ENCODE assay signal across 32 cellular contexts in the genomic region with DNA sequence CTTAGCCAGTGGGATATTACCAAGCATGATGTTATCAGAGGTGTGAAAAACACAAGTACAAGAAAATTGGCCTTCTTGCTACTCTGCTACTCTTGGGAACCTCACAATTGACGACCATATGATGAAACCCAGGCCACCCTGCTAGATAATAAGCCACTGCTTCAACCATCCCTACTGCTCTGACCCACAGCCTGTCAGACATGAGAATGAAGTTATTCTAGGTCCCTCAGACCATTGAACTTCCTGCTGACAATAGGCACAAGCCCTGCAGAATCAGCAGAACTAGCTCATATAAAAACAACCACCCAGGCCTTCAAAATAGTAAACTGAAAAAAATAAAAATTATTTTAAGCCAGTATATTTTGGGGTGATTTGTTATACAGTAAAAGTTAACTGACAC.
"Had no signal": no experiment of that assay in that cellular context is flagged by ENCODE, and none has a peak within 500 bp of the region (broad histone marks: within the 10 kb centered on the region; RNA-seq: fewer than 3 reads in every experiment).

No MANE protein-coding gene starts in this region.

- ATAC-seq: PC-3 had no signal

- H3K27ac ChIP-seq: KMS-11, Peyer's patch, SJCRH30 had no signal

- H3K4me3 ChIP-seq: Peyer's patch, SJCRH30 had no signal

- H3K9ac ChIP-seq: KMS-11, SK-N-SH had no signal

- H3K4me1 ChIP-seq: Peyer's patch had no signal

- H3K36me3 ChIP-seq: Peyer's patch, SJCRH30 had no signal

- H3K9me3 ChIP-seq: Peyer's patch, SJCRH30, SK-N-SH had no signal

- H3K4me2 ChIP-seq: KMS-11, SK-N-SH had no signal

- H3K27me3 ChIP-seq: Peyer's patch, SJCRH30 had no signal

- DNase-seq: Karpas-422, KBM-7, NCI-H1048, NCI-H1092 treated with DMSO at 0.1 percent for 48 hours, NCI-H1105 treated with DMSO at 0.1 percent for 48 hours, NCI-H1417, NCI-H1436, NCI-H146, NCI-H1694, NCI-H187, NCI-H1930, NCI-H2029 treated with DMSO at 0.1 percent for 48 hours, NCI-H2081 treated with DMSO at 0.1 percent for 48 hours, NCI-H2107, NCI-H2171, NCI-H226, NCI-H446 treated with DMSO at 0.1 percent for 48 hours, NCI-H510A, NCI-H524, NCI-H526, NCI-H69, NCI-H748 treated with DMSO at 0.1 percent for 48 hours, NCI-H82, PC-3, Peyer's patch, Right ventricle myocardium superior, RPMI8226, SHP77 treated with DMSO at 0.1 percent for 48 hours, SJCRH30, SK-N-SH, SW 1271 had no signal
